ENCODE assay signal across 12 cellular contexts in genomic region chr2:165601866-165602636, GRCh38.
DNase-seq lines count a peak whose midpoint lies in the region; ATAC-seq and TF ChIP-seq lines count a peak whose summit lies in the region.
"Had no signal": no experiment of that assay in that cellular context is flagged by ENCODE, and none has a peak within 500 bp of the region (broad histone marks: within the 10 kb centered on the region; RNA-seq: fewer than 3 reads in every experiment).

No MANE protein-coding gene starts in this region.

- no peak for TF ChIP-seq CTCF in astrocyte of the cerebellum (IDR thresholded peaks at IDR 0.05; ENCODE audit: low read depth, low read length, missing control alignments)

- intact Hi-C loops in Right ventricle myocardium inferior (cut with DNase I): no loop called here
- intact Hi-C loops in cardiac septum (cut with DNase I): no loop called here
- intact Hi-C loops in right cardiac atrium (cut with DNase I): no loop called here

- H3K27ac ChIP-seq in right cardiac atrium (ENCODE audit: low read length) (no peak overlapping the region), urinary bladder (ENCODE audit: low read depth) (peak overlapping the region; percentile 38)

- H3K4me3 ChIP-seq in astrocyte of the cerebellum (ENCODE audit: low read depth, low read length) (no peak overlapping the region), right cardiac atrium (ENCODE audit: low read length) (no peak overlapping the region), urinary bladder (ENCODE audit: low read depth, low read length) (no peak overlapping the region)

- H3K4me1 ChIP-seq in right cardiac atrium (ENCODE audit: control insufficient read depth, insufficient read depth, low read length) (no peaks in the 10 kb centered on the region), urinary bladder (ENCODE audit: insufficient read depth) (no peaks in the 10 kb centered on the region)

- no peak for DNase-seq in Right ventricle myocardium inferior (ENCODE audit: missing footprints)
- DNase-seq in cardiac septum (ENCODE audit: low spot score): no peak
- peak; percentile 19 for DNase-seq in astrocyte of the cerebellum (ENCODE audit: low read depth)
- no peak for DNase-seq in right cardiac atrium
- no peak for DNase-seq in activated CD4-positive, alpha-beta T cell treated with anti-CD3 and anti-CD28 coated beads for 4 hours
- DNase-seq in stimulated activated naive CD8-positive, alpha-beta T cell treated with anti-CD3 and anti-CD28 coated beads, Interleukin-15, Interleukin-2, amounts not matched to agents 100 U/mL and 50 U/mL, for 24 hours: no peak
- no peak for DNase-seq in inferior parietal cortex (ENCODE audit: extremely low spot score)
- DNase-seq: activated naive CD4-positive, alpha-beta T cell; naive thymus-derived CD8-positive, alpha-beta T cell; NCI-H526 treated with DMSO at 0.1 percent for 48 hours; SW 1271 had no signal

- WGBS in right cardiac atrium: 64% methylated on average over 3 of the region's 3 CpGs
- 32% methylated on average over 3 of the region's 3 CpGs for WGBS in urinary bladder

- H3K36me3 ChIP-seq in urinary bladder (ENCODE audit: insufficient read depth): no peaks in the 10 kb centered on the region

- no peaks in the 10 kb centered on the region for H3K27me3 ChIP-seq in right cardiac atrium (ENCODE audit: control insufficient read depth, insufficient read depth)

- ATAC-seq in Right ventricle myocardium inferior (peak; percentile 62), right cardiac atrium (peak; percentile 67 to 73)
- no peak for ATAC-seq in stimulated activated naive CD8-positive, alpha-beta T cell treated with anti-CD3 and anti-CD28 coated beads, Interleukin-15, Interleukin-2, amounts not matched to agents 100 U/mL and 50 U/mL, for 24 hours
- ATAC-seq: naive thymus-derived CD8-positive, alpha-beta T cell had no signal

- in situ Hi-C loops in astrocyte of the cerebellum (cut with HindIII; ENCODE audit: low sequenced_read_pairs): no loop called here

- H3K9me3 ChIP-seq in right cardiac atrium (ENCODE audit: control insufficient read depth, low read length): no peaks in the 10 kb centered on the region
